8 cellular contexts compared by ENCODE assay signal in genomic region chr9:135907446-135908333, GRCh38. TPM values are rescaled to one million over a fixed set of nuclear protein-coding genes. Genes with fewer than 3 reads are reported as not detected.
DNase-seq lines count a peak whose midpoint lies in the region; ATAC-seq and TF ChIP-seq lines count a peak whose summit lies in the region.

TSS of gene CAMSAP1 (minus strand) at chr9:135907546. CDS start at chr9:135907159, 387 bp downstream.

- H3K9me3 Mint-ChIP-seq in activated CD4-positive, alpha-beta T cell treated with anti-CD3 and anti-CD28 coated beads, Interleukin-2, amount 10 ng/mL, durations not matched to agents 24 days and 14 days = peaks cover 11% of the 10 kb centered on the region

- intact Hi-C loops in activated CD4-positive, alpha-beta T cell treated with anti-CD3 and anti-CD28 coated beads, Interleukin-2, amount 10 ng/mL, durations not matched to agents 24 days and 14 days (cut with micrococcal nuclease) = loop anchor here (1.0 to 2.0 kb wide), 2 partner anchors 18 to 53 kb away; partner anchors contain the start of gene UBAC1
- intact Hi-C loops in left colon (cut with DNase I, micrococcal nuclease) = no loop called here

- TF ChIP-seq CTCF in BJ (IDR thresholded peaks at IDR 0.05; ENCODE audit: insufficient read depth, low read depth, low read length) (no peak), coronary artery (IDR thresholded peaks at IDR 0.05) (no peak)

- peak within 1 kb of the TSS; percentile 80 for H3K27ac Mint-ChIP-seq in activated CD4-positive, alpha-beta T cell treated with anti-CD3 and anti-CD28 coated beads, Interleukin-2, amount 10 ng/mL, durations not matched to agents 24 days and 14 days

- H3K4me3 ChIP-seq in BJ (ENCODE audit: low read depth, low read length) = peak within 1 kb of the TSS; percentile 74
- H3K4me3 ChIP-seq in coronary artery = peak within 1 kb of the TSS; percentile 89

- peaks cover 3% of the 10 kb centered on the region; the same call in 1 of the 2 replicates for H3K36me3 ChIP-seq in BJ (ENCODE audit: control insufficient read depth, insufficient read depth, low read length)

- peaks cover 55% of the 10 kb centered on the region for H3K36me3 Mint-ChIP-seq in activated CD4-positive, alpha-beta T cell treated with anti-CD3 and anti-CD28 coated beads, Interleukin-2, amount 10 ng/mL, durations not matched to agents 24 days and 14 days (ENCODE audit: low read depth)

- CTCF ChIA-PET in BJ (lab: Yijun Ruan, JAX) = no interaction called here

- H3K4me1 Mint-ChIP-seq in activated CD4-positive, alpha-beta T cell treated with anti-CD3 and anti-CD28 coated beads, Interleukin-2, amount 10 ng/mL, durations not matched to agents 24 days and 14 days = peaks cover 35% of the 10 kb centered on the region

- peak within 1 kb of the TSS; percentile 84 for H3K4me3 Mint-ChIP-seq in activated CD4-positive, alpha-beta T cell treated with anti-CD3 and anti-CD28 coated beads, Interleukin-2, amount 10 ng/mL, durations not matched to agents 24 days and 14 days

- H3K27ac ChIP-seq in coronary artery = peak within 1 kb of the TSS; percentile 68 to 86

- DNase-seq in BJ (ENCODE audit: low read depth) (peak; percentile 35), GM19240 (ENCODE audit: insufficient read length, low spot score) (peak; percentile 82), NCI-H526 (lab: John Stamatoyannopoulos, UW) (peak; percentile 62 to 93), coronary artery (ENCODE audit: low spot score) (peak; percentile 94), left colon (peak; percentile 89 to 95)
- peak; percentile 98 for DNase-seq in activated CD4-positive, alpha-beta T cell treated with anti-CD3 and anti-CD28 coated beads, Interleukin-2, amount 10 ng/mL, durations not matched to agents 24 days and 14 days
- DNase-seq in stimulated activated CD4-positive, alpha-beta T cell treated with anti-CD3 and anti-CD28 coated beads, Interleukin-1b, Interleukin-23, amount 100 ng/mL, for 4 hours (ENCODE audit: low read depth in 2 of 2) = peak; percentile 95 to 96

- peak; percentile 59 for ATAC-seq in HG03457 (IDR thresholded peaks at IDR 0.05; ENCODE audit: unreplicated experiment)
- peak; percentile 94 for ATAC-seq in left colon

- H3K27me3 ChIP-seq in BJ (ENCODE audit: control insufficient read depth, insufficient read depth, low read length) = no peaks in the 10 kb centered on the region

- no peaks in the 10 kb centered on the region for H3K27me3 Mint-ChIP-seq in activated CD4-positive, alpha-beta T cell treated with anti-CD3 and anti-CD28 coated beads, Interleukin-2, amount 10 ng/mL, durations not matched to agents 24 days and 14 days

- POLR2A ChIA-PET in BJ (lab: Charles Lee) = interaction anchor here (0.7 kb wide), 2 partner anchors 53 to 1450 kb away, joined by 5 to 9 read pairs; partner anchors contain the start of gene UBAC1

RNA-seq across cellular contexts. Expression of gene CAMSAP1, which starts in this region (rescaled TPM):
- 3.8 and 4.1 TPM in 2 replicates for polyA plus RNA-seq in BJ (2011; rRNA removed)
- 25.1 and 33.3 TPM in 2 replicates for polyA minus RNA-seq in BJ (2011; rRNA and poly(A)+ RNA removed)
- total RNA-seq in activated CD4-positive, alpha-beta T cell treated with anti-CD3 and anti-CD28 coated beads, Interleukin-2, amount 10 ng/mL, durations not matched to agents 24 days and 14 days = 45.2 and 49.9 TPM in 2 replicates
- total RNA-seq in left colon = 10 to 100 TPM; 13.4 to 17.6 TPM

Comparison
In these comparisons a context has a peak if more than half of its experiments do, and no peak if none do; other contexts are left out.
1. Peak in every context shown above with its lines: DNase-seq, ATAC-seq, H3K4me3 ChIP-seq and H3K27ac ChIP-seq.
2. DNase-seq: peak in every context shown above with its lines; median percentile 98 in activated CD4-positive, alpha-beta T cell treated with anti-CD3 and anti-CD28 coated beads, Interleukin-2, amount 10 ng/mL, durations not matched to agents 24 days and 14 days; 96 in stimulated activated CD4-positive, alpha-beta T cell treated with anti-CD3 and anti-CD28 coated beads, Interleukin-1b, Interleukin-23, amount 100 ng/mL, for 4 hours; 94 in coronary artery; 92 in left colon; 82 in GM19240; 78 in NCI-H526; 35 in BJ.